Comparison of ENCODE assay signal across 19 cellular contexts in the genomic region with DNA sequence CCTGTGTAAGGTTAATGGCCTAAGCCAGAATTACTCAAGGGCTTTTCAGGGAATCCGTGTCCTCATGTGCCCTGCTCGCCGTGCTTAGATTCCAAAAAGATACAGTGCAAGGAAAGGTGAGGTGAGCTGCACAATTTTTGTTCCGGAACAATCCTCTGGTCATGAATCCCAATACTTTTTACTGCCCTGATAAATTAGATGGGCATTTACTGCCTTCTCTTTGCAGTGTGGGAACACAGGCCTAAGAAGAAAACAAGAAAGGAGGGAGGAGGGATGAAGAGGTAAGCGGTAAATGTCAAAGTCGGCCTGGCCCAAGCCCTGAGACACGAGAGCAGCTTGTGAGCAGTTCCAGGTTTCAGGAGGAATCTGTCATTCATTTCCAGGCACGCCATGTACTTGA.
DNase-seq lines count a peak whose midpoint lies in the region; ATAC-seq and TF ChIP-seq lines count a peak whose summit lies in the region.
"Had no signal": no experiment of that assay in that cellular context is flagged by ENCODE, and none has a peak within 500 bp of the region (broad histone marks: within the 10 kb centered on the region; RNA-seq: fewer than 3 reads in every experiment).

No MANE protein-coding gene starts in this region.

- DNase-seq in posterior vena cava (ENCODE audit: low spot score) (peak; percentile 42), pons (ENCODE audit: low spot score) (no peak)
- DNase-seq in activated CD4-positive, alpha-beta T cell treated with anti-CD3 and anti-CD28 coated beads for 4 hours = no peak
- DNase-seq: 8988T; ACHN; BE2C; Caco-2; Calu3; CD4-positive, alpha-beta T cell; CD8-positive, alpha-beta T cell; DMS153; DMS53; DMS79; DND-41; EL; GDM1 had no signal

- ATAC-seq in GM19328 (IDR thresholded peaks at IDR 0.05; ENCODE audit: unreplicated experiment) = no peak
- ATAC-seq: CD8-positive, alpha-beta T cell; GM12878 had no signal

- H3K27ac Mint-ChIP-seq in nephron = peak overlapping the region in 2 of 3 experiments; percentile 34 to 47
- H3K27ac Mint-ChIP-seq: CD4-positive, alpha-beta T cell; CD8-positive, alpha-beta T cell had no signal

- no peaks in the 10 kb centered on the region for H3K36me3 Mint-ChIP-seq in nephron (ENCODE audit: low read depth)
- H3K36me3 Mint-ChIP-seq: CD8-positive, alpha-beta T cell had no signal

- H3K27me3 Mint-ChIP-seq in nephron (ENCODE audit: low read depth) = peaks cover 9% of the 10 kb centered on the region

- intact Hi-C loops in posterior vena cava (cut with DNase I) = no loop called here

- H3K4me3 Mint-ChIP-seq in nephron = no peak overlapping the region
- H3K4me3 Mint-ChIP-seq: CD4-positive, alpha-beta T cell; CD8-positive, alpha-beta T cell had no signal

- peaks cover 6% of the 10 kb centered on the region for H3K9me3 Mint-ChIP-seq in nephron
- H3K9me3 Mint-ChIP-seq: CD4-positive, alpha-beta T cell; CD8-positive, alpha-beta T cell had no signal

- TF ChIP-seq CTCF in nephron (IDR thresholded peaks at IDR 0.05; ENCODE audit: unreplicated experiment in 3 of 3) = no peak

- peaks cover 55% of the 10 kb centered on the region for H3K4me1 Mint-ChIP-seq in nephron
